ENCODE assay signal across 2 cellular contexts in the genomic region with DNA sequence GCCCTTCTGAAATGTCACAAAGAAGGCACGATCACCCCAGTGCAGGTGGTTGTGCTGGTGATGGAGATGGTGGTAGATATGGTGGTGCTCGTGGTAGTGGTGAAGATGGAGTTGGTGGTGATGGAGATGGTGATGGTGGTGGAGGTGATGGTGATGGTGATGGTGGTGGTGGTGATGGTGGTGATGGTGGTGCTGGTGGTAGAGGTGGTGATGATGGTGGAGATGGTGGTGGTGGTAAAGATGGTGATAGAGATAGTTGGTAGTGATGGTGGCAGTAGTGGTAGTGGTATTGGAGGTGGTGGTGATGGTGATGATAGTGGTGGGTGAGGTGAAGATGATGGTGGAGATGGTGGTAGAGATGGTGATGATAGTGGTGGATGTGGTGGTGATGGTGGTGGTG.
TF ChIP-seq lines count a peak whose summit lies in the region.

No MANE protein-coding gene starts in this region.

TF ChIP-seq in HepG2, 621 proteins besides CTCF, POLR2A, EP300 and RAD21:
- TF ChIP-seq KLF13 (CRISPR knock-in tag; IDR thresholded peaks at IDR 0.05) (no peak), CSRNP1 (CRISPR knock-in tag; IDR thresholded peaks at IDR 0.05) (no peak), GMEB2 (CRISPR knock-in tag; IDR thresholded peaks at IDR 0.05; ENCODE audit: low read depth) (no peak), PRDM15 (CRISPR knock-in tag; IDR thresholded peaks at IDR 0.05) (no peak), IRF2 (CRISPR knock-in tag; IDR thresholded peaks at IDR 0.05) (no peak), FOXK2 (IDR thresholded peaks at IDR 0.05) (peak; percentile 23; the same call in 1 of the 2 replicates), NR1H2 (CRISPR knock-in tag; IDR thresholded peaks at IDR 0.05; ENCODE audit: borderline replicate concordance, low read depth) (0 out of 2 replicates have a peak, but pooled peaks have one; percentile 43), ZNF740 (CRISPR knock-in tag; IDR thresholded peaks at IDR 0.05) (no peak), REXO4 (CRISPR knock-in tag; IDR thresholded peaks at IDR 0.05; ENCODE audit: borderline replicate concordance) (no peak), ASH2L (IDR thresholded peaks at IDR 0.05; ENCODE audit: insufficient read length, low read depth, low read length) (no peak), CEBPB (IDR thresholded peaks at IDR 0.05; ENCODE audit: borderline replicate concordance, low read depth, low read length) (0 out of 2 replicates have a peak, but pooled peaks have one; percentile 36), ZNF607 (CRISPR knock-in tag; IDR thresholded peaks at IDR 0.05; ENCODE audit: borderline replicate concordance) (no peak)
- TF ChIP-seq, protein P1, sequence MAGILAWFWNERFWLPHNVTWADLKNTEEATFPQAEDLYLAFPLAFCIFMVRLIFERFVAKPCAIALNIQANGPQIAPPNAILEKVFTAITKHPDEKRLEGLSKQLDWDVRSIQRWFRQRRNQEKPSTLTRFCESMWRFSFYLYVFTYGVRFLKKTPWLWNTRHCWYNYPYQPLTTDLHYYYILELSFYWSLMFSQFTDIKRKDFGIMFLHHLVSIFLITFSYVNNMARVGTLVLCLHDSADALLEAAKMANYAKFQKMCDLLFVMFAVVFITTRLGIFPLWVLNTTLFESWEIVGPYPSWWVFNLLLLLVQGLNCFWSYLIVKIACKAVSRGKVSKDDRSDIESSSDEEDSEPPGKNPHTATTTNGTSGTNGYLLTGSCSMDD (CRISPR knock-in tag; IDR thresholded peaks at IDR 0.05) = no peak
- TF ChIP-seq, protein P2, sequence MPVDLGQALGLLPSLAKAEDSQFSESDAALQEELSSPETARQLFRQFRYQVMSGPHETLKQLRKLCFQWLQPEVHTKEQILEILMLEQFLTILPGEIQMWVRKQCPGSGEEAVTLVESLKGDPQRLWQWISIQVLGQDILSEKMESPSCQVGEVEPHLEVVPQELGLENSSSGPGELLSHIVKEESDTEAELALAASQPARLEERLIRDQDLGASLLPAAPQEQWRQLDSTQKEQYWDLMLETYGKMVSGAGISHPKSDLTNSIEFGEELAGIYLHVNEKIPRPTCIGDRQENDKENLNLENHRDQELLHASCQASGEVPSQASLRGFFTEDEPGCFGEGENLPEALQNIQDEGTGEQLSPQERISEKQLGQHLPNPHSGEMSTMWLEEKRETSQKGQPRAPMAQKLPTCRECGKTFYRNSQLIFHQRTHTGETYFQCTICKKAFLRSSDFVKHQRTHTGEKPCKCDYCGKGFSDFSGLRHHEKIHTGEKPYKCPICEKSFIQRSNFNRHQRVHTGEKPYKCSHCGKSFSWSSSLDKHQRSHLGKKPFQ (CRISPR knock-in tag; IDR thresholded peaks at IDR 0.05; ENCODE audit: insufficient replicate concordance) = no peak

TF ChIP-seq in H1, 55 proteins besides CTCF, POLR2A, EP300 and RAD21:
- TF ChIP-seq CREB1 (IDR thresholded peaks at IDR 0.05) (no peak), SAP30 (IDR thresholded peaks at IDR 0.05; ENCODE audit: insufficient read depth, insufficient replicate concordance, low read length) (no peak), FOSL1 (IDR thresholded peaks at IDR 0.05; ENCODE audit: insufficient read depth, low read depth, low read length) (no peak), CEBPB (IDR thresholded peaks at IDR 0.05; ENCODE audit: low read depth, low read length) (no peak), NANOG (IDR thresholded peaks at IDR 0.05; ENCODE audit: insufficient read depth, low read depth, low read length, poor library complexity, severe bottlenecking) (no peak), SIN3A (conservative IDR thresholded peaks at IDR 0.05 in 1 of 2, IDR thresholded peaks at IDR 0.05 in 1 of 2; ENCODE audit: low read depth in 1 of 2, low read length in 2 of 2) (no peak), ASH2L (IDR thresholded peaks at IDR 0.05; ENCODE audit: low read length) (no peak), POLR2AphosphoS5 (IDR thresholded peaks at IDR 0.05; ENCODE audit: low read depth, low read length) (no peak)
